ENCODE assay signal across 28 cellular contexts in the genomic region with DNA sequence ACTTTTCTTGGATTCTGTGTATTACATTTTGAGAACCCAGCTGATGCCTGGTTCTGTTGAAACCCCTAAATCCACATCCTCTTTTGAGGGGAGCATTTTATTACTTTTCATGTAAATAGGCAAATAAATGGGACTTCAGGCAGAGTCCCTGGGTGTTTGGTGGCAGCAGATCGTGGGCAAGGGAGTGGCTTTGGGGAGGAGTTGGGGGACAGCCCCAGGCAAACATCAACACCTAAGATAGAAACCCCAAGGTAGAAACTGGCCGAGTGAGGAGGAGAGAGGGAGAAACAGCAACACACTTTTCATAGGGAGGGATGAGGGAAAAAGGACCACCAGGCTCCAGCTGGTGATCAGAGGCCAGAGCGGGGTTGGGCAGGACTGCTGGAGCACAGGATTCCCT. TPM values are rescaled to one million over a fixed set of nuclear protein-coding genes. Genes with fewer than 3 reads are reported as not detected.
DNase-seq lines count a peak whose midpoint lies in the region; ATAC-seq and TF ChIP-seq lines count a peak whose summit lies in the region.
"Had no signal": no experiment of that assay in that cellular context is flagged by ENCODE, and none has a peak within 500 bp of the region (broad histone marks: within the 10 kb centered on the region; RNA-seq: fewer than 3 reads in every experiment).

No MANE protein-coding gene starts in this region.

- H3K4me3 ChIP-seq in CD4-positive, CD25-positive, alpha-beta regulatory T cell (ENCODE audit: low read depth, low read length): no peak overlapping the region
- H3K4me3 ChIP-seq in DND-41 (ENCODE audit: low read depth in 1 of 2, low read length in 2 of 2): no peak overlapping the region
- H3K4me3 ChIP-seq in trophoblast cell (ENCODE audit: low read depth, low read length): no peak overlapping the region
- H3K4me3 ChIP-seq in esophagus squamous epithelium: no peak overlapping the region
- H3K4me3 ChIP-seq: neural progenitor cell, right lobe of liver, upper lobe of right lung had no signal

- H3K79me1 ChIP-seq in trophoblast cell (ENCODE audit: low read length): no peaks in the 10 kb centered on the region

- no peak overlapping the region for H3K23ac ChIP-seq in trophoblast cell (ENCODE audit: low read length)

- no peaks in the 10 kb centered on the region for H3K27me3 Mint-ChIP-seq in CD4-positive, CD25-positive, alpha-beta regulatory T cell
- H3K27me3 Mint-ChIP-seq in activated T-helper 2 cell treated with anti-CD3 and anti-CD28 coated beads, Interferon-gamma antibody, Interleukin-2, Interleukin-4, amounts not matched to agents 10 μg/mL and 5 μg/mL and 100 μg/mL, durations not matched to agents 14 hours and 24 hours and 36 hours (ENCODE audit: low read depth): no peaks in the 10 kb centered on the region
- H3K27me3 Mint-ChIP-seq in naive thymus-derived CD8-positive, alpha-beta T cell: no peaks in the 10 kb centered on the region
- H3K27me3 Mint-ChIP-seq: activated naive CD4-positive, alpha-beta T cell treated with anti-CD3 and anti-CD28 coated beads, Interleukin-2, amount 10 ng/mL, durations not matched to agents 7 days and 5 days had no signal

- H3K79me2 ChIP-seq in DND-41 (ENCODE audit: insufficient read depth, low read length) (peaks cover 100% of the 10 kb centered on the region), trophoblast cell (ENCODE audit: control insufficient read depth, insufficient read depth, low read length, poor library complexity) (no peaks in the 10 kb centered on the region)

- H3K4me3 Mint-ChIP-seq in CD4-positive, CD25-positive, alpha-beta regulatory T cell: no peak overlapping the region
- no peak overlapping the region for H3K4me3 Mint-ChIP-seq in activated T-helper 2 cell treated with anti-CD3 and anti-CD28 coated beads, Interferon-gamma antibody, Interleukin-2, Interleukin-4, amounts not matched to agents 10 μg/mL and 5 μg/mL and 100 μg/mL, durations not matched to agents 14 hours and 24 hours and 36 hours (ENCODE audit: low read depth)
- H3K4me3 Mint-ChIP-seq in naive thymus-derived CD8-positive, alpha-beta T cell: no peak overlapping the region
- H3K4me3 Mint-ChIP-seq: activated naive CD4-positive, alpha-beta T cell treated with anti-CD3 and anti-CD28 coated beads, Interleukin-2, amount 10 ng/mL, durations not matched to agents 7 days and 5 days; activated T-cell treated with anti-CD3 and anti-CD28 coated beads, Interleukin-2, amount 50 U/mL, for 72 hours; neural progenitor cell had no signal

- H3K36me3 Mint-ChIP-seq in CD4-positive, CD25-positive, alpha-beta regulatory T cell: peaks cover 49% of the 10 kb centered on the region
- H3K36me3 Mint-ChIP-seq in activated T-helper 2 cell treated with anti-CD3 and anti-CD28 coated beads, Interferon-gamma antibody, Interleukin-2, Interleukin-4, amounts not matched to agents 10 μg/mL and 5 μg/mL and 100 μg/mL, durations not matched to agents 14 hours and 24 hours and 36 hours (ENCODE audit: low read depth): peaks cover 62% of the 10 kb centered on the region
- H3K36me3 Mint-ChIP-seq in naive thymus-derived CD8-positive, alpha-beta T cell: peaks cover 12 to 40% (median 28%) of the 10 kb centered on the region in 3 donors

- no peak for TF ChIP-seq POLR2A in esophagus squamous epithelium (IDR thresholded peaks at IDR 0.05)

- H3K4ac ChIP-seq in trophoblast cell (ENCODE audit: low read depth, low read length): no peak overlapping the region

- H2AFZ ChIP-seq in DND-41 (ENCODE audit: low read depth, low read length) (no peak overlapping the region), trophoblast cell (ENCODE audit: insufficient read depth, low read length, poor library complexity) (no peak overlapping the region)
- H2AFZ ChIP-seq: neural progenitor cell had no signal

- H4K20me1 ChIP-seq in DND-41 (ENCODE audit: insufficient read depth, low read length): peaks cover 89% of the 10 kb centered on the region

- H3K4me1 Mint-ChIP-seq in CD4-positive, CD25-positive, alpha-beta regulatory T cell: peaks cover 0 to 30% (median 15%) of the 10 kb centered on the region in 4 donors
- peaks cover 16% of the 10 kb centered on the region for H3K4me1 Mint-ChIP-seq in activated T-helper 2 cell treated with anti-CD3 and anti-CD28 coated beads, Interferon-gamma antibody, Interleukin-2, Interleukin-4, amounts not matched to agents 10 μg/mL and 5 μg/mL and 100 μg/mL, durations not matched to agents 14 hours and 24 hours and 36 hours (ENCODE audit: low read depth)
- H3K4me1 Mint-ChIP-seq in naive thymus-derived CD8-positive, alpha-beta T cell: peaks cover 23 to 53% (median 35%) of the 10 kb centered on the region in 4 donors

- H3K4me2 ChIP-seq in DND-41 (ENCODE audit: insufficient read depth, low read length): no peak overlapping the region
- no peak overlapping the region for H3K4me2 ChIP-seq in trophoblast cell (ENCODE audit: low read length)
- H3K4me2 ChIP-seq: neural progenitor cell, SK-N-SH had no signal

- no peak overlapping the region for H2BK120ac ChIP-seq in trophoblast cell (ENCODE audit: insufficient read depth, low read length, poor library complexity)

- H3K18ac ChIP-seq in trophoblast cell (ENCODE audit: low read length): peak overlapping the region; percentile 59

- DNase-seq in CD4-positive, CD25-positive, alpha-beta regulatory T cell: no peak
- DNase-seq in DND-41: no peak
- DNase-seq in activated T-helper 2 cell treated with anti-CD3 and anti-CD28 coated beads, Interferon-gamma antibody, Interleukin-2, Interleukin-4, amounts not matched to agents 10 μg/mL and 5 μg/mL and 100 μg/mL, durations not matched to agents 14 hours and 24 hours and 36 hours (ENCODE audit: low spot score): no peak
- DNase-seq in trophoblast cell: no peak
- no peak for DNase-seq in naive thymus-derived CD8-positive, alpha-beta T cell
- no peak for DNase-seq in iPS-NIHi11 (ENCODE audit: low spot score)
- no peak for DNase-seq in esophagus squamous epithelium (lab: John Stamatoyannopoulos, UW)
- DNase-seq: activated CD4-positive, alpha-beta T cell treated with anti-CD3 and anti-CD28 coated beads for 1 hour; activated naive CD4-positive, alpha-beta T cell treated with anti-CD3 and anti-CD28 coated beads, Interleukin-2, amount 10 ng/mL, durations not matched to agents 7 days and 5 days; activated T-cell treated with anti-CD3 and anti-CD28 coated beads, Interleukin-2, amount 50 U/mL, for 72 hours; anterior cingulate cortex; effector CD4-positive, alpha-beta T cell; Kasumi-1; NCI-H1417; NCI-H2029 treated with DMSO at 0.1 percent for 48 hours; NCI-H226; NCI-H69; right lobe of liver; SK-N-SH; stimulated activated CD4-positive, alpha-beta T cell treated with anti-CD3 and anti-CD28 coated beads, Interleukin-2, amount 100 ng/mL, for 48 hours; substantia nigra; upper lobe of right lung had no signal

- POLR2A ChIA-PET in naive thymus-derived CD8-positive, alpha-beta T cell (lab: Charles Lee): no interaction called here

- no peak overlapping the region for H2BK12ac ChIP-seq in trophoblast cell (ENCODE audit: low read length)

- H3K9me3 Mint-ChIP-seq in CD4-positive, CD25-positive, alpha-beta regulatory T cell: peaks cover 0 to 2% (median 0%) of the 10 kb centered on the region in 7 donors
- H3K9me3 Mint-ChIP-seq in activated T-helper 2 cell treated with anti-CD3 and anti-CD28 coated beads, Interferon-gamma antibody, Interleukin-2, Interleukin-4, amounts not matched to agents 10 μg/mL and 5 μg/mL and 100 μg/mL, durations not matched to agents 14 hours and 24 hours and 36 hours: peaks cover 31% of the 10 kb centered on the region
- peaks cover 0 to 2% (median 0%) of the 10 kb centered on the region in 9 donors for H3K9me3 Mint-ChIP-seq in naive thymus-derived CD8-positive, alpha-beta T cell

- H3K14ac ChIP-seq in trophoblast cell (ENCODE audit: low read length): no peak overlapping the region

- peaks cover 1 to 4% of the 10 kb centered on the region in 2 experiments for H3K9me3 ChIP-seq in CD4-positive, CD25-positive, alpha-beta regulatory T cell (ENCODE audit: control insufficient read depth in 2 of 2, low read length in 2 of 2)
- peaks cover under 1% of the 10 kb centered on the region for H3K9me3 ChIP-seq in DND-41 (ENCODE audit: insufficient read depth, low read length, severe bottlenecking)
- peaks cover 5% of the 10 kb centered on the region for H3K9me3 ChIP-seq in trophoblast cell (ENCODE audit: insufficient read depth, low read depth, low read length)
- H3K9me3 ChIP-seq in esophagus squamous epithelium: no peaks in the 10 kb centered on the region
- H3K9me3 ChIP-seq: right lobe of liver, upper lobe of right lung had no signal

- H3K27me3 ChIP-seq in CD4-positive, CD25-positive, alpha-beta regulatory T cell (ENCODE audit: control insufficient read depth, insufficient read depth, low read length): no peaks in the 10 kb centered on the region
- H3K27me3 ChIP-seq in DND-41 (ENCODE audit: insufficient read depth, low read length, poor library complexity) (no peaks in the 10 kb centered on the region), trophoblast cell (ENCODE audit: insufficient read depth, low read length) (no peaks in the 10 kb centered on the region), esophagus squamous epithelium (no peaks in the 10 kb centered on the region)
- H3K27me3 ChIP-seq: neural progenitor cell, right lobe of liver, upper lobe of right lung had no signal

- no peak overlapping the region for H4K8ac ChIP-seq in trophoblast cell (ENCODE audit: low read depth, low read length)

- TF ChIP-seq CTCF in DND-41 (IDR thresholded peaks at IDR 0.05; ENCODE audit: borderline replicate concordance, extremely low read depth, low read length, poor library complexity, severe bottlenecking): no peak
- TF ChIP-seq CTCF in esophagus squamous epithelium (IDR thresholded peaks at IDR 0.05): no peak

- H3K36me3 ChIP-seq in CD4-positive, CD25-positive, alpha-beta regulatory T cell (ENCODE audit: control insufficient read depth, insufficient read depth, low read length): peaks cover 25% of the 10 kb centered on the region
- H3K36me3 ChIP-seq in DND-41 (ENCODE audit: insufficient read depth, low read length) (peaks cover 94% of the 10 kb centered on the region), trophoblast cell (ENCODE audit: control insufficient read depth in 1 of 2, insufficient read depth in 2 of 2, low read length in 2 of 2) (peaks cover 9 to 13% of the 10 kb centered on the region in 2 experiments), esophagus squamous epithelium (peaks cover 0 to 30% (median 0%) of the 10 kb centered on the region in 3 donors)
- H3K36me3 ChIP-seq: upper lobe of right lung had no signal

- H3K9ac ChIP-seq in DND-41 (ENCODE audit: low read depth, low read length): no peak overlapping the region
- no peak overlapping the region for H3K9ac ChIP-seq in trophoblast cell (ENCODE audit: low read length)
- H3K9ac ChIP-seq: neural progenitor cell, SK-N-SH had no signal

- no peak overlapping the region for H3K27ac ChIP-seq in CD4-positive, CD25-positive, alpha-beta regulatory T cell (ENCODE audit: insufficient read depth, low read length, poor library complexity, severe bottlenecking)
- H3K27ac ChIP-seq in DND-41 (ENCODE audit: low read length) (peak overlapping the region; percentile 43), trophoblast cell (ENCODE audit: low read depth, low read length) (no peak overlapping the region), esophagus squamous epithelium (no peak overlapping the region)
- H3K27ac ChIP-seq: C4-2B, epithelial cell of prostate, neural progenitor cell, right lobe of liver, upper lobe of right lung had no signal

- no peak overlapping the region for H2BK5ac ChIP-seq in trophoblast cell (ENCODE audit: low read depth, low read length, poor library complexity)

- peak overlapping the region in 2 of 3 donors; percentile 42 to 91 for H3K27ac Mint-ChIP-seq in CD4-positive, CD25-positive, alpha-beta regulatory T cell
- H3K27ac Mint-ChIP-seq in activated T-helper 2 cell treated with anti-CD3 and anti-CD28 coated beads, Interferon-gamma antibody, Interleukin-2, Interleukin-4, amounts not matched to agents 10 μg/mL and 5 μg/mL and 100 μg/mL, durations not matched to agents 14 hours and 24 hours and 36 hours: peak overlapping the region; percentile 36
- peak overlapping the region in 4 of 10 donors; percentile 14 to 62 (median 50) for H3K27ac Mint-ChIP-seq in naive thymus-derived CD8-positive, alpha-beta T cell
- H3K27ac Mint-ChIP-seq: activated naive CD4-positive, alpha-beta T cell treated with anti-CD3 and anti-CD28 coated beads, Interleukin-2, amount 10 ng/mL, durations not matched to agents 7 days and 5 days; activated T-cell treated with anti-CD3 and anti-CD28 coated beads, Interleukin-2, amount 50 U/mL, for 72 hours had no signal

- no peak overlapping the region for H4K12ac ChIP-seq in trophoblast cell (ENCODE audit: low read depth, low read length)

- no peak for ATAC-seq in CD4-positive, CD25-positive, alpha-beta regulatory T cell (ENCODE audit: low read depth in 2 of 2)
- ATAC-seq in DND-41 (ENCODE audit: insufficient read depth, low read depth): no peak
- no peak for ATAC-seq in naive thymus-derived CD8-positive, alpha-beta T cell
- ATAC-seq: activated T-cell treated with anti-CD3 and anti-CD28 coated beads, Interleukin-2, amount 50 U/mL, for 72 hours; HepG2; left lobe of liver; right lobe of liver; Right ventricle myocardium inferior; upper lobe of right lung had no signal

- H4K91ac ChIP-seq in trophoblast cell (ENCODE audit: low read depth, low read length): no peak overlapping the region

- no CpG with 5 or more reads among the region's 3 CpGs for WGBS in trophoblast cell (ENCODE audit: extremely low coverage, insufficient coverage, insufficient read length)
- 71 to 83% methylated on average over 2 to 3 of the region's 3 CpGs for WGBS in esophagus squamous epithelium, 2 donors

- intact Hi-C loops in activated T-helper 2 cell treated with anti-CD3 and anti-CD28 coated beads, Interferon-gamma antibody, Interleukin-2, Interleukin-4, amounts not matched to agents 10 μg/mL and 5 μg/mL and 100 μg/mL, durations not matched to agents 14 hours and 24 hours and 36 hours (cut with micrococcal nuclease): no loop called here
- intact Hi-C loops in esophagus squamous epithelium (cut with DNase I): no loop called here

- H3K4me1 ChIP-seq in CD4-positive, CD25-positive, alpha-beta regulatory T cell (ENCODE audit: control insufficient read depth, insufficient read depth, low read length, poor library complexity, severe bottlenecking): no peaks in the 10 kb centered on the region
- H3K4me1 ChIP-seq in DND-41 (ENCODE audit: insufficient read depth, low read length) (peaks cover 18% of the 10 kb centered on the region; the same call in 1 of the 2 replicates), trophoblast cell (ENCODE audit: control insufficient read depth in 1 of 2, insufficient read depth in 2 of 2, low read length in 2 of 2) (peaks cover 0 to 3% of the 10 kb centered on the region in 2 experiments), esophagus squamous epithelium (no peaks in the 10 kb centered on the region)
- H3K4me1 ChIP-seq: right lobe of liver, upper lobe of right lung had no signal

- no peak overlapping the region for H2AK5ac ChIP-seq in trophoblast cell (ENCODE audit: low read length)

RNA-seq across cellular contexts. Expression of a gene that starts 46.4 kb away (rescaled TPM):
- total RNA-seq in CD4-positive, CD25-positive, alpha-beta regulatory T cell: 177 TPM
- polyA plus RNA-seq in CD4-positive, CD25-positive, alpha-beta regulatory T cell: 1 to 10 TPM; 3.2 to 6.5 (median 3.3) TPM
- total RNA-seq in activated T-helper 2 cell treated with anti-CD3 and anti-CD28 coated beads, Interferon-gamma antibody, Interleukin-2, Interleukin-4, amounts not matched to agents 10 μg/mL and 5 μg/mL and 100 μg/mL, durations not matched to agents 14 hours and 24 hours and 36 hours: 181 and 198 TPM in 2 replicates
- 41.6 and 44.9 TPM in 2 replicates for polyA plus RNA-seq in trophoblast cell (2013)
- total RNA-seq in naive thymus-derived CD8-positive, alpha-beta T cell: 100 to 1,000 TPM; 122 to 136 TPM
- 1 to 10 TPM; 2.5 to 4.9 (median 3.8) TPM for polyA plus RNA-seq in naive thymus-derived CD8-positive, alpha-beta T cell
- 10 to 100 TPM; 15.9 to 22.9 (median 17.0) TPM for total RNA-seq in esophagus squamous epithelium
